In genomic region chr10:9615179-9615578, GRCh38 we compare ENCODE assay signal across 21 cellular contexts.
"Had no signal": no experiment of that assay in that cellular context is flagged by ENCODE, and none has a peak within 500 bp of the region (broad histone marks: within the 10 kb centered on the region; RNA-seq: fewer than 3 reads in every experiment).

No MANE protein-coding gene starts in this region.

- H3K36me3 ChIP-seq: ascending aorta, colonic mucosa, gastrocnemius medialis, suprapubic skin, vagina had no signal

- ATAC-seq: gastrocnemius medialis; left ventricle myocardium superior; stimulated activated naive CD8-positive, alpha-beta T cell treated with anti-CD3 and anti-CD28 coated beads, Interleukin-15, amount 100 ng/mL, for 72 hours had no signal

- H3K27me3 ChIP-seq: ascending aorta, colonic mucosa, gastrocnemius medialis, suprapubic skin, vagina had no signal

- H3K9me3 ChIP-seq: ascending aorta, colonic mucosa, gastrocnemius medialis, suprapubic skin, vagina had no signal

- H3K27ac ChIP-seq: ascending aorta, colonic mucosa, gastrocnemius medialis, suprapubic skin, vagina, VCaP had no signal

- H3K4me3 ChIP-seq: ascending aorta, colonic mucosa, gastrocnemius medialis, suprapubic skin, vagina had no signal

- DNase-seq: activated CD4-positive, alpha-beta T cell treated with anti-CD3 and anti-CD28 coated beads for 1 hour; activated CD8-positive, alpha-beta memory T cell treated with anti-CD3 and anti-CD28 coated beads for 24 hours; activated CD8-positive, alpha-beta memory T cell treated with anti-CD3 and anti-CD28 coated beads, Interleukin-2, amount 50 U/mL, for 48 hours; activated effector memory CD4-positive, alpha-beta T cell treated with Interleukin-2 at 50 U/mL for 16 hours; activated naive CD4-positive, alpha-beta T cell treated with anti-CD3 and anti-CD28 coated beads, Interleukin-2, amount 10 ng/mL, durations not matched to agents 7 days and 5 days; activated T-cell treated with anti-CD3 and anti-CD28 coated beads, Interleukin-2, amount 50 U/mL, for 48 hours; caudate nucleus; colonic mucosa; erythroblast; gastrocnemius medialis; head of caudate nucleus; left ventricle myocardium superior; naive B cell; small intestine; stimulated activated CD4-positive, alpha-beta T cell treated with anti-CD3 and anti-CD28 coated beads, Interleukin-15, amount 100 ng/mL, for 24 hours; stimulated activated CD4-positive, alpha-beta T cell treated with anti-CD3 and anti-CD28 coated beads, Interleukin-2, amount 100 ng/mL, for 48 hours; stimulated activated naive CD8-positive, alpha-beta T cell treated with anti-CD3 and anti-CD28 coated beads, Interleukin-15, amount 100 ng/mL, for 72 hours had no signal

- H3K4me1 ChIP-seq: ascending aorta, colonic mucosa, gastrocnemius medialis, suprapubic skin, vagina had no signal
